8 cellular contexts compared by ENCODE assay signal in the genomic region with DNA sequence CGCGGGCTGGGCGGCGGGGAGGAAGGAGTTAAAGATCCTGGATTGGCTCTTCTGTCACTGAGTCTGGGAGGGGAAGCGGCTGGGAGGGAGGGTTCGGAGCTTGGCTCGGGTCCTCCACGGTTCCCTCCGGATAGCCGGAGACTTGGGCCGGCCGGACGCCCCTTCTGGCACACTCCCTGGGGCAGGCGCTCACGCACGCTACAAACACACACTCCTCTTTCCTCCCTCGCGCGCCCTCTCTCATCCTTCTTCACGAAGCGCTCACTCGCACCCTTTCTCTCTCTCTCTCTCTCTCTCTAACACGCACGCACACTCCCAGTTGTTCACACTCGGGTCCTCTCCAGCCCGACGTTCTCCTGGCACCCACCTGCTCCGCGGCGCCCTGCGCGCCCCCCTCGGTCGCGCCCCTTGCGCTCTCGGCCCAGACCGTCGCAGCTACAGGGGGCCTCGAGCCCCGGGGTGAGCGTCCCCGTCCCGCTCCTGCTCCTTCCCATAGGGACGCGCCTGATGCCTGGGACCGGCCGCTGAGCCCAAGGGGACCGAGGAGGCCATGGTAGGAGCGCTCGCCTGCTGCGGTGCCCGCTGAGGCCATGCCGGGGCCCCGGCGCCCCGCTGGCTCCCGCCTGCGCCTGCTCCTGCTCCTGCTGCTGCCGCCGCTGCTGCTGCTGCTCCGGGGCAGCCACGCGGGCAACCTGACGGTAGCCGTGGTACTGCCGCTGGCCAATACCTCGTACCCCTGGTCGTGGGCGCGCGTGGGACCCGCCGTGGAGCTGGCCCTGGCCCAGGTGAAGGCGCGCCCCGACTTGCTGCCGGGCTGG. TPM values are rescaled to one million over a fixed set of nuclear protein-coding genes. Genes with fewer than 3 reads are reported as not detected.
A peak's percentile ranks its signal among the peaks of the same experiment; 100 is the strongest.
DNase-seq lines count a peak whose midpoint lies in the region; ATAC-seq and TF ChIP-seq lines count a peak whose summit lies in the region.

TSS of gene NPR1 (plus strand) at position 170 of the 818 bp plus-strand sequence. CDS start at position 591, 421 bp downstream.

- peaks cover 32% of the 10 kb centered on the region for H3K27me3 ChIP-seq in CD4-positive, alpha-beta memory T cell (ENCODE audit: insufficient read depth, low read length)

- CTCF ChIA-PET in CD4-positive, alpha-beta memory T cell (lab: Charles Lee; ENCODE audit: partially characterized antibody) = interaction anchor here (1.6 to 4.4 kb wide), 3 partner anchors 67 to 74 kb away, joined by 5 to 29 read pairs (median 12); no protein-coding TSS in a partner anchor
- CTCF ChIA-PET in activated CD4-positive, alpha-beta memory T cell treated with anti-CD3 and anti-CD28 coated beads, Interleukin-2, amount 10 ng/mL, durations not matched to agents 7 days and 5 days (lab: Charles Lee) = interaction anchor here (0.6 to 1.8 kb wide), 3 partner anchors 70 to 308 kb away, joined by 3 to 5 read pairs (median 4); no protein-coding TSS in a partner anchor

- H3K9me3 ChIP-seq in CD4-positive, alpha-beta memory T cell (ENCODE audit: control insufficient read depth in 1 of 2, low read length in 2 of 2) = no peaks in the 10 kb centered on the region

- peak within 1 kb of the TSS in 3 of 7 donors; percentile 12 to 83 (median 71) for H3K27ac Mint-ChIP-seq in CD4-positive, alpha-beta memory T cell
- no peak within 1 kb of the TSS for H3K27ac Mint-ChIP-seq in activated CD4-positive, alpha-beta memory T cell treated with anti-CD3 and anti-CD28 coated beads, Interleukin-2, amount 10 ng/mL, durations not matched to agents 7 days and 5 days
- H3K27ac Mint-ChIP-seq in nephron = peak within 1 kb of the TSS in 2 of 3 experiments; percentile 80 to 86

- peaks cover 27% of the 10 kb centered on the region for H3K4me1 ChIP-seq in CD4-positive, alpha-beta memory T cell (ENCODE audit: insufficient read depth, low read length)

- intact Hi-C loops in CD4-positive, alpha-beta memory T cell (cut with micrococcal nuclease) = loop anchor here (2.0 kb wide), 1 partner anchor 20 kb away; the partner anchor contains the start of gene SNAPIN

- H3K4me1 Mint-ChIP-seq in CD4-positive, alpha-beta memory T cell = peaks cover 13 to 21% (median 15%) of the 10 kb centered on the region in 4 donors
- H3K4me1 Mint-ChIP-seq in activated CD4-positive, alpha-beta memory T cell treated with anti-CD3 and anti-CD28 coated beads, Interleukin-2, amount 10 ng/mL, durations not matched to agents 7 days and 5 days = peaks cover 22% of the 10 kb centered on the region
- H3K4me1 Mint-ChIP-seq in nephron = peaks cover 20% of the 10 kb centered on the region

- H3K9me3 Mint-ChIP-seq in CD4-positive, alpha-beta memory T cell = no peaks in the 10 kb centered on the region
- H3K9me3 Mint-ChIP-seq in activated CD4-positive, alpha-beta memory T cell treated with anti-CD3 and anti-CD28 coated beads, Interleukin-2, amount 10 ng/mL, durations not matched to agents 7 days and 5 days = no peaks in the 10 kb centered on the region
- no peaks in the 10 kb centered on the region for H3K9me3 Mint-ChIP-seq in nephron

- no peaks in the 10 kb centered on the region for H3K36me3 ChIP-seq in CD4-positive, alpha-beta memory T cell (ENCODE audit: insufficient read depth, low read length)

- H3K27me3 Mint-ChIP-seq in CD4-positive, alpha-beta memory T cell = peaks cover 28 to 35% of the 10 kb centered on the region in 2 donors
- H3K27me3 Mint-ChIP-seq in activated CD4-positive, alpha-beta memory T cell treated with anti-CD3 and anti-CD28 coated beads, Interleukin-2, amount 10 ng/mL, durations not matched to agents 7 days and 5 days = peaks cover 59% of the 10 kb centered on the region
- peaks cover 56% of the 10 kb centered on the region for H3K27me3 Mint-ChIP-seq in nephron (ENCODE audit: low read depth)

- no peak for TF ChIP-seq CTCF in fibroblast of mammary gland (conservative IDR thresholded peaks at IDR 0.05; ENCODE audit: control insufficient read depth, insufficient read depth, low read depth, low read length)
- TF ChIP-seq CTCF in nephron (IDR thresholded peaks at IDR 0.05; ENCODE audit: unreplicated experiment in 3 of 3) = no peak

- ATAC-seq in HG02973 (IDR thresholded peaks at IDR 0.05; ENCODE audit: unreplicated experiment) (no peak), HG02938 (IDR thresholded peaks at IDR 0.05; ENCODE audit: unreplicated experiment) (no peak)

- POLR2A ChIA-PET in CD4-positive, alpha-beta memory T cell (lab: Charles Lee; ENCODE audit: partially characterized antibody) = interaction anchor here (0.8 kb wide), 1 partner anchor 45 kb away, joined by 3 read pairs; the partner anchor contains the start of gene CHTOP
- POLR2A ChIA-PET in activated CD4-positive, alpha-beta memory T cell treated with anti-CD3 and anti-CD28 coated beads, Interleukin-2, amount 10 ng/mL, durations not matched to agents 7 days and 5 days (lab: Charles Lee) = no interaction called here

- H3K27ac ChIP-seq in CD4-positive, alpha-beta memory T cell (ENCODE audit: low read depth, low read length) = no peak within 1 kb of the TSS

- H3K4me3 ChIP-seq in CD4-positive, alpha-beta memory T cell (ENCODE audit: low read length in 2 of 2) = peak within 1 kb of the TSS; percentile 29 to 48
- peak within 1 kb of the TSS; percentile 40 for H3K4me3 ChIP-seq in fibroblast of mammary gland (ENCODE audit: control insufficient read depth, low read depth, low read length)

- DNase-seq in CD4-positive, alpha-beta memory T cell = peak in 3 of 5 donors; percentile 22 to 30 (median 26)
- DNase-seq in HK-2 (ENCODE audit: unreplicated experiment) (peak; percentile 48), fibroblast of mammary gland (ENCODE audit: low read depth) (peak; percentile 33), T1000 (lab: John Stamatoyannopoulos, UW) (no peak)
- DNase-seq in activated CD4-positive, alpha-beta memory T cell treated with anti-CD3 and anti-CD28 coated beads, Interleukin-2, amount 10 ng/mL, durations not matched to agents 7 days and 5 days = peak; percentile 29

- H3K4me3 Mint-ChIP-seq in CD4-positive, alpha-beta memory T cell = peak within 1 kb of the TSS; percentile 82 to 91 (median 88)
- H3K4me3 Mint-ChIP-seq in activated CD4-positive, alpha-beta memory T cell treated with anti-CD3 and anti-CD28 coated beads, Interleukin-2, amount 10 ng/mL, durations not matched to agents 7 days and 5 days = peak within 1 kb of the TSS; percentile 69
- peak within 1 kb of the TSS; percentile 84 to 93 (median 85) for H3K4me3 Mint-ChIP-seq in nephron

- no peaks in the 10 kb centered on the region for H3K36me3 Mint-ChIP-seq in CD4-positive, alpha-beta memory T cell
- H3K36me3 Mint-ChIP-seq in activated CD4-positive, alpha-beta memory T cell treated with anti-CD3 and anti-CD28 coated beads, Interleukin-2, amount 10 ng/mL, durations not matched to agents 7 days and 5 days (ENCODE audit: low read depth) = no peaks in the 10 kb centered on the region
- H3K36me3 Mint-ChIP-seq in nephron (ENCODE audit: low read depth) = peaks cover 4% of the 10 kb centered on the region

RNA-seq across cellular contexts. Expression of gene NPR1, which starts in this region (rescaled TPM):
- not detected for total RNA-seq in CD4-positive, alpha-beta memory T cell
- not detected for polyA plus RNA-seq in CD4-positive, alpha-beta memory T cell
- total RNA-seq in activated CD4-positive, alpha-beta memory T cell treated with anti-CD3 and anti-CD28 coated beads, Interleukin-2, amount 10 ng/mL, durations not matched to agents 7 days and 5 days = not detected

Comparison
In these comparisons a context has a peak if more than half of its experiments do, and no peak if none do; other contexts are left out.
1. Peak in DNase-seq and H3K4me3 ChIP-seq in CD4-positive, alpha-beta memory T cell; RNA of the gene not detected or under 1 TPM.
2. Peak in DNase-seq in activated CD4-positive, alpha-beta memory T cell treated with anti-CD3 and anti-CD28 coated beads, Interleukin-2, amount 10 ng/mL, durations not matched to agents 7 days and 5 days; RNA of the gene not detected or under 1 TPM.